ENCODE assay signal across 16 cellular contexts in genomic region chr15:96115642-96116041, GRCh38.
DNase-seq lines count a peak whose midpoint lies in the region; ATAC-seq, FAIRE-seq and TF ChIP-seq lines count a peak whose summit lies in the region.
"Had no signal": no experiment of that assay in that cellular context is flagged by ENCODE, and none has a peak within 500 bp of the region (broad histone marks: within the 10 kb centered on the region; RNA-seq: fewer than 3 reads in every experiment).

No MANE protein-coding gene starts in this region.

- H2AFZ ChIP-seq in mesenchymal stem cell (ENCODE audit: low read depth, low read length) = no peak overlapping the region

- H3K4ac ChIP-seq in mesenchymal stem cell (ENCODE audit: low read depth in 1 of 2, low read length in 2 of 2) = no peak overlapping the region

- 33% methylated on average over 2 of the region's 2 CpGs for WGBS in mesenchymal stem cell

- no peaks in the 10 kb centered on the region for H3K79me1 ChIP-seq in mesenchymal stem cell (replicated peaks; ENCODE audit: low read length, poor library complexity, severe bottlenecking)

- H3K36me3 ChIP-seq in bronchial epithelial cell (ENCODE audit: control insufficient read depth, insufficient read depth, low read length) (no peaks in the 10 kb centered on the region), mesenchymal stem cell (ENCODE audit: control insufficient read depth in 1 of 2, insufficient read depth in 2 of 2, low read depth in 1 of 2, low read length in 2 of 2) (no peaks in the 10 kb centered on the region)
- H3K36me3 ChIP-seq: gastroesophageal sphincter, stomach, WERI-Rb-1 had no signal

- no peak overlapping the region for H3K4me3 ChIP-seq in bronchial epithelial cell (ENCODE audit: low read depth, low read length)
- no peak overlapping the region for H3K4me3 ChIP-seq in mesenchymal stem cell (ENCODE audit: insufficient read depth in 1 of 2, low read depth in 1 of 2, low read length in 2 of 2)
- H3K4me3 ChIP-seq: gastroesophageal sphincter, stomach had no signal

- no peak overlapping the region for H3K14ac ChIP-seq in mesenchymal stem cell (ENCODE audit: low read length in 2 of 2)

- no peaks in the 10 kb centered on the region for H3K9me3 ChIP-seq in mesenchymal stem cell (ENCODE audit: control insufficient read depth, low read length)
- H3K9me3 ChIP-seq: gastroesophageal sphincter, stomach had no signal

- H3K9ac ChIP-seq in mesenchymal stem cell (ENCODE audit: low read length) = no peak overlapping the region

- H2BK15ac ChIP-seq in mesenchymal stem cell (ENCODE audit: low read depth, poor library complexity, severe bottlenecking) = no peak overlapping the region

- H3K27ac ChIP-seq in mesenchymal stem cell (ENCODE audit: low read length, poor library complexity, severe bottlenecking) = peak overlapping the region; percentile 24
- H3K27ac ChIP-seq: gastroesophageal sphincter, HL-60, stomach, WERI-Rb-1 had no signal

- ATAC-seq in HG03469 (IDR thresholded peaks at IDR 0.05; ENCODE audit: unreplicated experiment) = peak; percentile 72
- ATAC-seq: activated CD8-positive, alpha-beta memory T cell treated with anti-CD3 and anti-CD28 coated beads, Interleukin-2, amount 10 ng/mL, durations not matched to agents 7 days and 5 days; activated naive CD4-positive, alpha-beta T cell treated with anti-CD3 and anti-CD28 coated beads, Interleukin-2, amount 50 U/mL, for 72 hours; gastroesophageal sphincter had no signal

- TF ChIP-seq CTCF in bronchial epithelial cell (IDR thresholded peaks at IDR 0.05; ENCODE audit: insufficient read depth, low read length, severe bottlenecking) = no peak

- H2BK5ac ChIP-seq in mesenchymal stem cell (ENCODE audit: low read depth, low read length, poor library complexity, severe bottlenecking) = peak overlapping the region; percentile 50

- no peak overlapping the region for H3K4me2 ChIP-seq in mesenchymal stem cell (ENCODE audit: low read length, poor library complexity, severe bottlenecking)

- peaks cover 5% of the 10 kb centered on the region for H3K4me1 ChIP-seq in mesenchymal stem cell (ENCODE audit: control insufficient read depth, insufficient read depth, low read depth, low read length)
- H3K4me1 ChIP-seq: gastroesophageal sphincter had no signal

- H4K91ac ChIP-seq in mesenchymal stem cell (ENCODE audit: low read length) = no peak overlapping the region

- DNase-seq in GM03348 (ENCODE audit: low spot score) (peak; percentile 55), bronchial epithelial cell (ENCODE audit: low read depth) (peak; percentile 52), mesenchymal stem cell (peak; percentile 67), globus pallidus (ENCODE audit: low spot score) (no peak), GM19240 (ENCODE audit: insufficient read length, low spot score) (no peak), nucleus accumbens (lab: John Stamatoyannopoulos, UW) (no peak)
- no peak for DNase-seq in activated CD8-positive, alpha-beta memory T cell treated with anti-CD3 and anti-CD28 coated beads, Interleukin-2, amount 50 U/mL, for 4 hours
- DNase-seq: activated CD8-positive, alpha-beta memory T cell treated with anti-CD3 and anti-CD28 coated beads, Interleukin-2, amount 10 ng/mL, durations not matched to agents 7 days and 5 days; CD4-positive, CD25-positive, alpha-beta regulatory T cell; NK-92 treated with Interleukin-12 subunit alpha and Interleukin-12 subunit beta, amount 100 ng/mL, for 24 hours; stomach; WERI-Rb-1 had no signal

- H3K27me3 ChIP-seq in bronchial epithelial cell (ENCODE audit: control insufficient read depth, insufficient read depth, low read length) (no peaks in the 10 kb centered on the region), mesenchymal stem cell (ENCODE audit: control insufficient read depth in 1 of 2, insufficient read depth in 1 of 2, low read length in 2 of 2) (no peaks in the 10 kb centered on the region)
- H3K27me3 ChIP-seq: gastroesophageal sphincter, stomach had no signal

- H2AK5ac ChIP-seq in mesenchymal stem cell (ENCODE audit: low read length, severe bottlenecking) = no peak overlapping the region

- no peak overlapping the region for H3K23ac ChIP-seq in mesenchymal stem cell (ENCODE audit: low read length in 2 of 2)

- H3K18ac ChIP-seq in mesenchymal stem cell (ENCODE audit: low read depth in 1 of 2, low read length in 2 of 2) = no peak overlapping the region

- H4K8ac ChIP-seq in mesenchymal stem cell (ENCODE audit: low read length) = no peak overlapping the region

- H2BK12ac ChIP-seq in mesenchymal stem cell (ENCODE audit: low read length in 2 of 2) = no peak overlapping the region

- no peak for FAIRE-seq in bronchial epithelial cell (lab: Jason Lieb, UNC)

- no peak overlapping the region for H2BK120ac ChIP-seq in mesenchymal stem cell (ENCODE audit: low read depth, low read length)

Comparison
In these comparisons a context has a peak if more than half of its experiments do, and no peak if none do; other contexts are left out.
1. DNase-seq: peak in GM03348 (single experiment), bronchial epithelial cell (single experiment) and mesenchymal stem cell (single experiment); none in globus pallidus (single experiment), GM19240 (single experiment), activated CD8-positive, alpha-beta memory T cell treated with anti-CD3 and anti-CD28 coated beads, Interleukin-2, amount 50 U/mL, for 4 hours (single experiment) and nucleus accumbens (0 of 56).